In genomic region chr10:32253821-32254220, GRCh38 we compare ENCODE assay signal across 1 cellular context.
TF ChIP-seq lines count a peak whose summit lies in the region.

No MANE protein-coding gene starts in this region.

TF ChIP-seq in H1, 55 proteins besides CTCF, POLR2A, EP300 and RAD21:
- TF ChIP-seq BACH1 (IDR thresholded peaks at IDR 0.05; ENCODE audit: low read length): no peak
- no peak for TF ChIP-seq SRF (IDR thresholded peaks at IDR 0.05; ENCODE audit: low read depth, low read length)
- TF ChIP-seq PHF8 (conservative IDR thresholded peaks at IDR 0.05; ENCODE audit: low read depth, low read length): no peak
- TF ChIP-seq TBP (IDR thresholded peaks at IDR 0.05; ENCODE audit: low read depth, low read length): no peak
- TF ChIP-seq SP1 (IDR thresholded peaks at IDR 0.05; ENCODE audit: low read depth, low read length): no peak
- no peak for TF ChIP-seq RBBP5 (IDR thresholded peaks at IDR 0.05; ENCODE audit: borderline replicate concordance, low read depth, low read length)
- TF ChIP-seq YY1 (IDR thresholded peaks at IDR 0.05; ENCODE audit: low read depth, low read length): no peak
- TF ChIP-seq MAFK (IDR thresholded peaks at IDR 0.05; ENCODE audit: low read depth, low read length): no peak
- TF ChIP-seq SIN3A (conservative IDR thresholded peaks at IDR 0.05 in 1 of 2, IDR thresholded peaks at IDR 0.05 in 1 of 2; ENCODE audit: low read depth in 1 of 2, low read length in 2 of 2): no peak
- TF ChIP-seq CBX8 (IDR thresholded peaks at IDR 0.05; ENCODE audit: borderline replicate concordance, low read depth, low read length): no peak
- no peak for TF ChIP-seq BCL11A (IDR thresholded peaks at IDR 0.05; ENCODE audit: low read depth in 2 of 2, low read length in 2 of 2)
- TF ChIP-seq TCF12 (IDR thresholded peaks at IDR 0.05; ENCODE audit: low read depth, low read length): no peak
